ENCODE assay signal across 2 cellular contexts in the genomic region with DNA sequence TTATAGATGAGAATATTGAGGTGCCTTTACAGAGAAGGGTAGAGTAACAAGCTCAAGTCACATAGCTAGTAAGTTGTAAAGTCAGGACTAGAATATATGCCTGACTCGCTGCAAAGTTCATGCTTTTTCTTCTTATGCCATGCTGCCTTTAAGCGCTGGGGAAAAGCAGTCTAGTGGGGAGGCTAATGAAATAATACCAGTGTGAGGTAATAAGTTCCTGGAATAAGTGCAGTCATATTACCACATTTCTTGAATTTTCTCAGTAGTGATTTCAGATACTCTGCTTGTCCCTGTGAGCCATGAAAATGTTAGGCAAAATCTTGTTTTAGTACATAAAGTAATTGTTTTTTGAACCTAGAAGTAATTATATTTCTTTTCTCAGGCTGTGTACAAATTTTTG.
TF ChIP-seq lines count a peak whose summit lies in the region.

No MANE protein-coding gene starts in this region.

TF ChIP-seq in SK-N-SH, 30 proteins besides CTCF, POLR2A, EP300 and RAD21 (continued from another document):
- TF ChIP-seq, protein P1, sequence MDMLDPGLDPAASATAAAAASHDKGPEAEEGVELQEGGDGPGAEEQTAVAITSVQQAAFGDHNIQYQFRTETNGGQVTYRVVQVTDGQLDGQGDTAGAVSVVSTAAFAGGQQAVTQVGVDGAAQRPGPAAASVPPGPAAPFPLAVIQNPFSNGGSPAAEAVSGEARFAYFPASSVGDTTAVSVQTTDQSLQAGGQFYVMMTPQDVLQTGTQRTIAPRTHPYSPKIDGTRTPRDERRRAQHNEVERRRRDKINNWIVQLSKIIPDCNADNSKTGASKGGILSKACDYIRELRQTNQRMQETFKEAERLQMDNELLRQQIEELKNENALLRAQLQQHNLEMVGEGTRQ (IDR thresholded peaks at IDR 0.05; ENCODE audit: borderline replicate concordance, low read depth, low read length): no peak
- TF ChIP-seq TCF12 (IDR thresholded peaks at IDR 0.05): no peak
- no peak for TF ChIP-seq NFIC (IDR thresholded peaks at IDR 0.05; ENCODE audit: borderline replicate concordance)
- TF ChIP-seq FOSL2 (IDR thresholded peaks at IDR 0.05; ENCODE audit: borderline replicate concordance, low read depth): no peak

TF ChIP-seq in A549, 52 proteins besides CTCF, POLR2A, EP300 and RAD21 (continued from another document):
- TF ChIP-seq, protein P2, sequence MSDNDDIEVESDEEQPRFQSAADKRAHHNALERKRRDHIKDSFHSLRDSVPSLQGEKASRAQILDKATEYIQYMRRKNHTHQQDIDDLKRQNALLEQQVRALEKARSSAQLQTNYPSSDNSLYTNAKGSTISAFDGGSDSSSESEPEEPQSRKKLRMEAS (IDR thresholded peaks at IDR 0.05): no peak
- TF ChIP-seq KDM5A (IDR thresholded peaks at IDR 0.05): no peak
- no peak for TF ChIP-seq PHF8 (IDR thresholded peaks at IDR 0.05; ENCODE audit: borderline replicate concordance, low read depth)
- TF ChIP-seq HEYL (CRISPR knock-in tag; IDR thresholded peaks at IDR 0.05): no peak
- TF ChIP-seq GATA3 (IDR thresholded peaks at IDR 0.05; ENCODE audit: borderline replicate concordance): no peak
- TF ChIP-seq ZNF302 (CRISPR knock-in tag; IDR thresholded peaks at IDR 0.05): no peak
- TF ChIP-seq CEBPB (IDR thresholded peaks at IDR 0.05): no peak
- no peak for TF ChIP-seq FOSB (CRISPR knock-in tag; IDR thresholded peaks at IDR 0.05)
- TF ChIP-seq, protein P3, sequence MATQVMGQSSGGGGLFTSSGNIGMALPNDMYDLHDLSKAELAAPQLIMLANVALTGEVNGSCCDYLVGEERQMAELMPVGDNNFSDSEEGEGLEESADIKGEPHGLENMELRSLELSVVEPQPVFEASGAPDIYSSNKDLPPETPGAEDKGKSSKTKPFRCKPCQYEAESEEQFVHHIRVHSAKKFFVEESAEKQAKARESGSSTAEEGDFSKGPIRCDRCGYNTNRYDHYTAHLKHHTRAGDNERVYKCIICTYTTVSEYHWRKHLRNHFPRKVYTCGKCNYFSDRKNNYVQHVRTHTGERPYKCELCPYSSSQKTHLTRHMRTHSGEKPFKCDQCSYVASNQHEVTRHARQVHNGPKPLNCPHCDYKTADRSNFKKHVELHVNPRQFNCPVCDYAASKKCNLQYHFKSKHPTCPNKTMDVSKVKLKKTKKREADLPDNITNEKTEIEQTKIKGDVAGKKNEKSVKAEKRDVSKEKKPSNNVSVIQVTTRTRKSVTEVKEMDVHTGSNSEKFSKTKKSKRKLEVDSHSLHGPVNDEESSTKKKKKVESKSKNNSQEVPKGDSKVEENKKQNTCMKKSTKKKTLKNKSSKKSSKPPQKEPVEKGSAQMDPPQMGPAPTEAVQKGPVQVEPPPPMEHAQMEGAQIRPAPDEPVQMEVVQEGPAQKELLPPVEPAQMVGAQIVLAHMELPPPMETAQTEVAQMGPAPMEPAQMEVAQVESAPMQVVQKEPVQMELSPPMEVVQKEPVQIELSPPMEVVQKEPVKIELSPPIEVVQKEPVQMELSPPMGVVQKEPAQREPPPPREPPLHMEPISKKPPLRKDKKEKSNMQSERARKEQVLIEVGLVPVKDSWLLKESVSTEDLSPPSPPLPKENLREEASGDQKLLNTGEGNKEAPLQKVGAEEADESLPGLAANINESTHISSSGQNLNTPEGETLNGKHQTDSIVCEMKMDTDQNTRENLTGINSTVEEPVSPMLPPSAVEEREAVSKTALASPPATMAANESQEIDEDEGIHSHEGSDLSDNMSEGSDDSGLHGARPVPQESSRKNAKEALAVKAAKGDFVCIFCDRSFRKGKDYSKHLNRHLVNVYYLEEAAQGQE (IDR thresholded peaks at IDR 0.05): no peak
- no peak for TF ChIP-seq NFE2L2 (conservative IDR thresholded peaks at IDR 0.05; ENCODE audit: low read length)
- TF ChIP-seq MYC (IDR thresholded peaks at IDR 0.05; ENCODE audit: borderline replicate concordance, low read length): no peak
TF ChIP-seq in A549: peak in this region for 0.
